11 cellular contexts compared by ENCODE assay signal in the genomic region with DNA sequence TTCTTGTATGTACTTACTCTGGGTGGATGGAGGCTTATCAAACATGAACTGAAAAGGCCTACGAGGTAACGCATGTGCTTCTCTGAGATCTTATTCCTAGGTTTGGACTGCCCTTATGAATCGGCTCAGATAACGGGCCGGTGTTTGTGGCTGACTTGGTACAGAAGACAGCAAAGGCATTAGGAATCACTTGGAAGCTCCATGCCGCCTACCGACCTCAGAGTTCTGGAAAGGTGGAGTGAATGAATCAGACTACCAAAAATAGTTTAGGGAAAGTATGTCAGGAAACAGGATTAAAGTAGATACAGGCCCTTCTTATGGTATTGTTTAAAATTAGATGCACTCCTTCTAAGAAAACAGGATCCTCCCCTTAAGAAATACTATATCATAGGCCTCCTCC.
"Had no signal": no experiment of that assay in that cellular context is flagged by ENCODE, and none has a peak within 500 bp of the region (broad histone marks: within the 10 kb centered on the region; RNA-seq: fewer than 3 reads in every experiment).

No MANE protein-coding gene starts in this region.

- H3K4me1 Mint-ChIP-seq: GM23338, H9 had no signal

- H3K27ac ChIP-seq: GM23248 had no signal

- H3K4me3 ChIP-seq: GM23248, GM23338, HAP-1 had no signal

- H3K27ac Mint-ChIP-seq: GM23338, HFFc6 had no signal

- DNase-seq: GM23248, GOT3, H7, H9, HCEC 1CT, HFFc6 had no signal

- H2AFZ ChIP-seq: GM23248, GM23338 had no signal

- FAIRE-seq: H1, H54 had no signal

- ATAC-seq: GM23338, HCT116 had no signal

- H3K4me3 Mint-ChIP-seq: GM23338, H9, HFFc6 had no signal

- H3K9me3 ChIP-seq: HAP-1 had no signal

- H3K36me3 ChIP-seq: HAP-1 had no signal

- H3K9ac ChIP-seq: GM23248 had no signal

- H3K4me1 ChIP-seq: HAP-1 had no signal

- H3K4me2 ChIP-seq: GM23338 had no signal
